27 cellular contexts compared by ENCODE assay signal in the genomic region with DNA sequence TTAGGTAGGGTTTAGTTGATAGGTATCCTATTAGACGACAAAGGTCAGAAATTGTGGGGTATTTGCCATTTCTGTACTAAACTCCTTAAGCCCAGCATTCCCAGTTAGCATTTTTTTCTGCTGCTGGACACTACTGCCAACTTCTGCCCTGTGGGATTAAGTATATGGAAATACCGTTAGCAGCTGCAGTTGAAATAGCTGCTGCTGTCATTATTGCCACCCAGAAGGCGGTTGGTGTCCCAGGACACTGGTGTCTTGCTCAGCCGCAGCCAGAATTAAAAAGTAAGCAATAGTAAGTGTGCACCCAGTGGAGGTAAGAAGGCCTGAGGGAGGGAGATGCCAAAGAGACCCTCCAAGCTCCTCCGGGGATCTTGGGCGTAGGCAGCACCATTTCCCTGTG.
"Had no signal": no experiment of that assay in that cellular context is flagged by ENCODE, and none has a peak within 500 bp of the region (broad histone marks: within the 10 kb centered on the region; RNA-seq: fewer than 3 reads in every experiment).

No MANE protein-coding gene starts in this region.

- H3K4me3 ChIP-seq: left lung, lower lobe of right lung, neural progenitor cell, ovary, right atrium auricular region, right lobe of liver, skin epidermis, suprapubic skin, thoracic aorta, tibial artery, upper lobe of right lung had no signal

- H3K36me3 ChIP-seq: left lung, lower lobe of right lung, neural progenitor cell, ovary, right atrium auricular region, right lobe of liver, suprapubic skin, thoracic aorta, tibial artery, upper lobe of right lung had no signal

- H3K27me3 Mint-ChIP-seq: stimulated activated naive CD8-positive, alpha-beta T cell treated with anti-CD3 and anti-CD28 coated beads, Interleukin-15, Interleukin-2, amounts not matched to agents 100 ng/mL and 50 ng/mL, for 24 hours had no signal

- DNase-seq: immature natural killer cell; kidney; left colon; left lung; lower lobe of right lung; mammary epithelial cell; mesendoderm; naive thymus-derived CD4-positive, alpha-beta T cell; ovary; right lobe of liver; stimulated activated CD4-positive, alpha-beta T cell treated with anti-CD3 and anti-CD28 coated beads, Interleukin-12 subunit alpha, Interleukin-12 subunit beta, amount 100 ng/mL, for 4 hours; stimulated activated CD4-positive, alpha-beta T cell treated with anti-CD3 and anti-CD28 coated beads, Interleukin-15, amount 100 ng/mL, for 24 hours; stimulated activated CD4-positive, alpha-beta T cell treated with anti-CD3 and anti-CD28 coated beads, Interleukin-2, amount 100 ng/mL, for 24 hours; stimulated activated CD4-positive, alpha-beta T cell treated with anti-CD3 and anti-CD28 coated beads, Interleukin-4, amount 100 ng/mL, for 1 hour; stimulated activated naive CD4-positive, alpha-beta T cell; tibial artery; trophoblast cell; upper lobe of right lung had no signal

- H3K36me3 Mint-ChIP-seq: mesothelial cell of epicardium, neural progenitor cell had no signal

- H3K27ac Mint-ChIP-seq: mesothelial cell of epicardium; neural progenitor cell; progenitor cell of endocrine pancreas; stimulated activated naive CD8-positive, alpha-beta T cell treated with anti-CD3 and anti-CD28 coated beads, Interleukin-15, Interleukin-2, amounts not matched to agents 100 ng/mL and 50 ng/mL, for 24 hours had no signal

- H2AFZ ChIP-seq: neural progenitor cell had no signal

- H3K9me3 ChIP-seq: left lung, lower lobe of right lung, ovary, right atrium auricular region, right lobe of liver, suprapubic skin, thoracic aorta, tibial artery, upper lobe of right lung had no signal

- H3K27me3 ChIP-seq: left lung, ovary, right atrium auricular region, right lobe of liver, suprapubic skin, tibial artery, upper lobe of right lung had no signal

- ATAC-seq: left colon; left lung; lower lobe of right lung; naive thymus-derived CD4-positive, alpha-beta T cell; natural killer cell treated with Interleukin-12 subunit alpha and Interleukin-12 subunit beta and Interleukin-15 and Interleukin-18, amount 100 ng/mL, for 72 hours; right lobe of liver; upper lobe of right lung had no signal

- H3K9ac ChIP-seq: neural progenitor cell had no signal

- H3K9me3 Mint-ChIP-seq: immature natural killer cell; mesothelial cell of epicardium; naive thymus-derived CD4-positive, alpha-beta T cell; natural killer cell treated with Interleukin-12 subunit alpha and Interleukin-12 subunit beta and Interleukin-15 and Interleukin-18, amount 100 ng/mL, for 72 hours; stimulated activated naive CD8-positive, alpha-beta T cell treated with anti-CD3 and anti-CD28 coated beads, Interleukin-15, Interleukin-2, amounts not matched to agents 100 ng/mL and 50 ng/mL, for 24 hours had no signal

- H3K27ac ChIP-seq: left lung, lower lobe of right lung, neural progenitor cell, ovary, right atrium auricular region, right lobe of liver, skin epidermis, suprapubic skin, thoracic aorta, tibial artery, upper lobe of right lung had no signal
